29 cellular contexts compared by ENCODE assay signal in genomic region chrX:97525981-97526380, GRCh38.
"Had no signal": no experiment of that assay in that cellular context is flagged by ENCODE, and none has a peak within 500 bp of the region (broad histone marks: within the 10 kb centered on the region; RNA-seq: fewer than 3 reads in every experiment).

No MANE protein-coding gene starts in this region.

- H3K27ac Mint-ChIP-seq: activated CD4-positive, alpha-beta memory T cell treated with anti-CD3 and anti-CD28 coated beads for 36 hours; activated CD4-positive, alpha-beta T cell treated with anti-CD3 and anti-CD28 coated beads for 36 hours; activated CD4-positive, alpha-beta T cell treated with anti-CD3 and anti-CD28 coated beads, Interleukin-2, amount 10 ng/mL, durations not matched to agents 24 days and 14 days; activated CD8-positive, alpha-beta memory T cell treated with anti-CD3 and anti-CD28 coated beads, Interleukin-2, amount 10 ng/mL, durations not matched to agents 7 days and 5 days; activated CD8-positive, alpha-beta T cell treated with anti-CD3 and anti-CD28 coated beads, Interleukin-2, amount 10 ng/mL, durations not matched to agents 7 days and 5 days; activated naive CD4-positive, alpha-beta T cell treated with anti-CD3 and anti-CD28 coated beads for 36 hours; activated naive CD4-positive, alpha-beta T cell treated with anti-CD3 and anti-CD28 coated beads, Interleukin-2, amount 50 U/mL, for 24 hours; activated naive CD8-positive, alpha-beta T cell treated with anti-CD3 and anti-CD28 coated beads for 36 hours; activated naive CD8-positive, alpha-beta T cell treated with anti-CD3 and anti-CD28 coated beads, Interleukin-2, amount 50 U/mL, for 24 hours; activated T-helper 2 cell treated with anti-CD3 and anti-CD28 coated beads, Interferon-gamma antibody, Interleukin-2, Interleukin-4, amounts not matched to agents 10 μg/mL and 5 μg/mL and 100 μg/mL, durations not matched to agents 14 hours and 24 hours and 36 hours had no signal

- H3K27me3 ChIP-seq: adrenal gland, body of pancreas, esophagus squamous epithelium, gastroesophageal sphincter, heart right ventricle had no signal

- H3K4me1 ChIP-seq: adrenal gland, body of pancreas, esophagus squamous epithelium, gastroesophageal sphincter, heart right ventricle had no signal

- H3K36me3 ChIP-seq: adrenal gland, esophagus squamous epithelium, gastroesophageal sphincter, heart right ventricle had no signal

- H3K27ac ChIP-seq: adrenal gland, body of pancreas, epithelial cell of prostate, esophagus squamous epithelium, gastroesophageal sphincter, heart right ventricle had no signal

- H3K4me3 Mint-ChIP-seq: activated CD4-positive, alpha-beta memory T cell treated with anti-CD3 and anti-CD28 coated beads for 36 hours; activated CD4-positive, alpha-beta T cell treated with anti-CD3 and anti-CD28 coated beads for 36 hours; activated CD4-positive, alpha-beta T cell treated with anti-CD3 and anti-CD28 coated beads, Interleukin-2, amount 10 ng/mL, durations not matched to agents 24 days and 14 days; activated CD8-positive, alpha-beta memory T cell treated with anti-CD3 and anti-CD28 coated beads, Interleukin-2, amount 10 ng/mL, durations not matched to agents 7 days and 5 days; activated CD8-positive, alpha-beta T cell treated with anti-CD3 and anti-CD28 coated beads, Interleukin-2, amount 10 ng/mL, durations not matched to agents 7 days and 5 days; activated naive CD4-positive, alpha-beta T cell treated with anti-CD3 and anti-CD28 coated beads for 36 hours; activated naive CD4-positive, alpha-beta T cell treated with anti-CD3 and anti-CD28 coated beads, Interleukin-2, amount 50 U/mL, for 24 hours; activated naive CD8-positive, alpha-beta T cell treated with anti-CD3 and anti-CD28 coated beads for 36 hours; activated naive CD8-positive, alpha-beta T cell treated with anti-CD3 and anti-CD28 coated beads, Interleukin-2, amount 50 U/mL, for 24 hours; activated T-helper 1 cell treated with anti-CD3 and anti-CD28 coated beads, Interleukin-12 subunit alpha, Interleukin-12 subunit beta, Interleukin-2, Interleukin-4 antibody, amounts not matched to agents 30 ng/mL and 10 ng/mL and 1 ng/mL, durations not matched to agents 14 hours and 24 hours and 36 hours had no signal

- H3K27me3 Mint-ChIP-seq: activated CD4-positive, alpha-beta memory T cell treated with anti-CD3 and anti-CD28 coated beads for 36 hours; activated CD4-positive, alpha-beta T cell treated with anti-CD3 and anti-CD28 coated beads for 36 hours; activated CD4-positive, alpha-beta T cell treated with anti-CD3 and anti-CD28 coated beads, Interleukin-2, amount 10 ng/mL, durations not matched to agents 24 days and 14 days; activated CD8-positive, alpha-beta memory T cell treated with anti-CD3 and anti-CD28 coated beads, Interleukin-2, amount 10 ng/mL, durations not matched to agents 7 days and 5 days; activated naive CD4-positive, alpha-beta T cell treated with anti-CD3 and anti-CD28 coated beads, Interleukin-2, amount 50 U/mL, for 24 hours; activated naive CD8-positive, alpha-beta T cell treated with anti-CD3 and anti-CD28 coated beads for 36 hours; activated naive CD8-positive, alpha-beta T cell treated with anti-CD3 and anti-CD28 coated beads, Interleukin-2, amount 50 U/mL, for 24 hours had no signal

- H3K4me3 ChIP-seq: adrenal gland, body of pancreas, esophagus squamous epithelium, gastroesophageal sphincter, heart right ventricle had no signal

- H3K9me3 ChIP-seq: body of pancreas had no signal

- H3K4me1 Mint-ChIP-seq: activated CD4-positive, alpha-beta T cell treated with anti-CD3 and anti-CD28 coated beads for 36 hours; activated CD4-positive, alpha-beta T cell treated with anti-CD3 and anti-CD28 coated beads, Interleukin-2, amount 10 ng/mL, durations not matched to agents 24 days and 14 days; activated naive CD4-positive, alpha-beta T cell treated with anti-CD3 and anti-CD28 coated beads, Interleukin-2, amount 50 U/mL, for 24 hours; activated naive CD8-positive, alpha-beta T cell treated with anti-CD3 and anti-CD28 coated beads for 36 hours; activated naive CD8-positive, alpha-beta T cell treated with anti-CD3 and anti-CD28 coated beads, Interleukin-2, amount 50 U/mL, for 24 hours had no signal

- DNase-seq: activated CD4-positive, alpha-beta memory T cell treated with anti-CD3 and anti-CD28 coated beads for 36 hours; activated CD4-positive, alpha-beta T cell treated with anti-CD3 and anti-CD28 coated beads for 36 hours; activated CD4-positive, alpha-beta T cell treated with anti-CD3 and anti-CD28 coated beads, Interleukin-2, amount 10 ng/mL, durations not matched to agents 24 days and 14 days; activated CD4-positive, CD25-positive, alpha-beta regulatory T cell; activated CD4-positive, CD25-positive, alpha-beta regulatory T cell treated with anti-CD3 and anti-CD28 coated beads, Interleukin-2, amount 50 U/mL, for 72 hours; activated CD8-positive, alpha-beta memory T cell treated with anti-CD3 and anti-CD28 coated beads, Interleukin-2, amount 10 ng/mL, durations not matched to agents 7 days and 5 days; activated CD8-positive, alpha-beta memory T cell treated with anti-CD3 and anti-CD28 coated beads, Interleukin-2, amount 50 U/mL, for 4 hours; activated CD8-positive, alpha-beta T cell treated with anti-CD3 and anti-CD28 coated beads, Interleukin-2, amount 10 ng/mL, durations not matched to agents 7 days and 5 days; activated effector memory CD4-positive, alpha-beta T cell treated with anti-CD3 and anti-CD28 coated beads, Interleukin-2, amount 50 U/mL, for 16 hours; activated naive CD4-positive, alpha-beta T cell treated with anti-CD3 and anti-CD28 coated beads for 36 hours; activated naive CD8-positive, alpha-beta T cell treated with anti-CD3 and anti-CD28 coated beads for 36 hours; activated naive CD8-positive, alpha-beta T cell treated with anti-CD3 and anti-CD28 coated beads, Interleukin-2, amount 50 U/mL, for 24 hours; activated T-cell treated with anti-CD3 and anti-CD28 coated beads, Interleukin-2, amount 50 U/mL, for 1 hour; activated T-cell treated with anti-CD3 and anti-CD28 coated beads, Interleukin-2, amount 50 U/mL, for 48 hours; adrenal gland; amygdala; aorta; body of pancreas; caudate nucleus; effector CD8-positive, alpha-beta T cell; esophagus squamous epithelium; foreskin melanocyte; heart right ventricle; T-helper 2 cell had no signal
